Comparison of ENCODE assay signal across 18 cellular contexts in the genomic region with DNA sequence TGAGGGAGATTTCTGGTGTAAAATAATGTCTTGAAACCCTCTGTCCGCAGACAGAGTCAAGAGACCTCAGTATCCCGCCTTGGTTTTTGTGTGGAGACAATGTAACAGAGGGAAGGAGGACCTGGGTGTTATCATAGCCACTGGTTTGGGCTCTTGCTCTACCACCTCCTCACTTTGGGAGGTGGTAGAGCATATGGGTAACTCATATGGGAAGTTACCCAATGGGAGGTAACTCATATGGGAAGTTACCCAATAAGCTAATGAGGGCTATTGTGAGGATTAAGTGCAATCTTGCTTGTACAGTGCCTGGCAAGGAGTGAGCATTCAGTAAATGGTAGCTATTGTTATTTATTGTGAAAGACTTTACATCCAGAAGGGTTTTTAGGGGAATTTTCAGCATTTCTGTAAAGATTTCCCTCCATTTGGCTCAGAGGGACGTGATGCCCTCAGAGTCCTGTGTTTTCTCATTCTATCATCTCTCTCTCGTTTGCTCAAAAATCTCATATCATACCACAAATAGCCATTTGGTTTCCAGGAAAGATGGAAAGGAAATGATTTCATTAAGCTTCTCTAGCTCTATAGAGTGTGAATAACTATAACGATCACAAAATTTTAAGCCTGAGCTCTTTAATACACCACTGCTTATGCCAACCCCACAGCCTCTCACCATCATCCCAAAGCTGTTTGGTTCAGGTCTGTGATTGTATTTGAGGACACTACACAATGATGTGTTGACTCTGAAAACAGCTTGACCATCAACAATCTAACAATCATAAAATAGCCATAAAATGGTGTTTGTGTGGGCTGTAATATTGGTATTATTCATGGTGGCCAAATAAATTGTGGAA.
DNase-seq lines count a peak whose midpoint lies in the region; ATAC-seq lines count a peak whose summit lies in the region.
"Had no signal": no experiment of that assay in that cellular context is flagged by ENCODE, and none has a peak within 500 bp of the region (broad histone marks: within the 10 kb centered on the region; RNA-seq: fewer than 3 reads in every experiment).

No MANE protein-coding gene starts in this region.

- peaks cover 0 to 2% (median 0%) of the 10 kb centered on the region in 3 donors for H3K36me3 Mint-ChIP-seq in naive thymus-derived CD8-positive, alpha-beta T cell

- H3K27ac Mint-ChIP-seq in naive thymus-derived CD8-positive, alpha-beta T cell, result no peak overlapping the region
- H3K27ac Mint-ChIP-seq: T-helper 17 cell had no signal

- peaks cover 5 to 38% (median 16%) of the 10 kb centered on the region in 5 donors for H3K27me3 Mint-ChIP-seq in naive thymus-derived CD8-positive, alpha-beta T cell

- POLR2A ChIA-PET in naive thymus-derived CD8-positive, alpha-beta T cell (lab: Charles Lee), result no interaction called here

- DNase-seq in NCI-H748 (lab: John Stamatoyannopoulos, UW; ENCODE audit: unreplicated experiment) (peak; percentile 10), NCI-H748 treated with DMSO at 0.1 percent for 48 hours (lab: John Stamatoyannopoulos, UW) (no peak), NOMO-1 (lab: John Stamatoyannopoulos, UW; ENCODE audit: unreplicated experiment in 2 of 2) (peak; percentile 38 to 77), SKM-1 treated with dmso at 0.1 percent for 144 hours (lab: John Stamatoyannopoulos, UW; ENCODE audit: unreplicated experiment) (peak; percentile 48), retina (no peak)
- no peak for DNase-seq in naive thymus-derived CD8-positive, alpha-beta T cell
- DNase-seq: 8988T, DMS53, GDM1, NCI-H1092, NCI-H1436, NCI-H1930, NCI-H69, PC-3, Right ventricle myocardium superior, SW 1271, T-helper 17 cell had no signal

- ATAC-seq in HG03196 (IDR thresholded peaks at IDR 0.05; ENCODE audit: unreplicated experiment), result no peak
- ATAC-seq in naive thymus-derived CD8-positive, alpha-beta T cell, result no peak
- ATAC-seq: PC-3, T-helper 17 cell had no signal

- peaks cover 0 to 11% (median 2%) of the 10 kb centered on the region in 9 donors for H3K9me3 Mint-ChIP-seq in naive thymus-derived CD8-positive, alpha-beta T cell

- no peak overlapping the region for H3K4me3 Mint-ChIP-seq in naive thymus-derived CD8-positive, alpha-beta T cell

- H3K4me1 Mint-ChIP-seq in naive thymus-derived CD8-positive, alpha-beta T cell, result no peaks in the 10 kb centered on the region
- H3K4me1 Mint-ChIP-seq: T-helper 17 cell had no signal

Comparison
In these comparisons a context has a peak if more than half of its experiments do, and no peak if none do; other contexts are left out.
1. DNase-seq: peak in NCI-H748 (single experiment), NOMO-1 (2 of 2) and SKM-1 treated with dmso at 0.1 percent for 144 hours (single experiment); none in NCI-H748 treated with DMSO at 0.1 percent for 48 hours (single experiment), retina (single experiment) and naive thymus-derived CD8-positive, alpha-beta T cell (0 of 10).